In the genomic region with DNA sequence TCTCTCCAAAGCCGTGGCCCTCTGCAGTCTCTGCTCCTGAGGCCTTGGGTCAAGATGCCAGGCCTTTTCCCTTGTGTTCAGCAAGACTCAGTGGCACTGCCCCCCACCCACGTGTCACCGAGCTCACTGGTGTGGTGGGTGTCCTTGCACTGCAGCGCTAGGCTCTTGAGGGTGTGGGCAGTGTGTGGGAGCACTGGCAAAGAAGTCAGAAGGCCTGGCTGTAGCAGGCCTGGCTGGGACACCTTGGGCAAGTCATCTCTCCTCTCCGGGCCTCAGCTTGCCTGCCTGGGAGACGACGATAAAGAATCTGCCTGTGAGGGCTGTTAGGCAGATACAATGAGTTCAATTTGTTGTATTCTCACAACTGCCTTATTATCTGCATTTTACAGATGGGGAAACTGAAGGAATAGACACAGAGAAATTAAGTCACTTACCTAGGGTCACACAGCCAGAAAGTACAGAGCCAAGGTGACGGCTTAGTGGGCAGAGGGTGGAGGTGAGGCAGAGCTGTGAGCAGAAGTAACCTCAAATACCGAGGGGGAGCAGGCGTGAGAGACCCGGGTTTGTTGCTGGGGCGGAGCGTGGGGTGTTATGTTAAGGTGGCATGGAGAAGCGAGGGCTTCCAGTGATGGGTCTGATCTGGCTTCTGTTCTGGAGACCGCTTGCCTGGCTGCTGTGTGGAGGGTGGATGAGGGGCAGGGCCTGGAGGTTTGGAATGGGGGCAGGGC, we compare ENCODE assay signal across 1 cellular context.
TF ChIP-seq lines count a peak whose summit lies in the region.

No MANE protein-coding gene starts in this region.

TF ChIP-seq in HEK293, 187 proteins besides CTCF, POLR2A, EP300 and RAD21 (continued from another document):
- TF ChIP-seq, protein P1, sequence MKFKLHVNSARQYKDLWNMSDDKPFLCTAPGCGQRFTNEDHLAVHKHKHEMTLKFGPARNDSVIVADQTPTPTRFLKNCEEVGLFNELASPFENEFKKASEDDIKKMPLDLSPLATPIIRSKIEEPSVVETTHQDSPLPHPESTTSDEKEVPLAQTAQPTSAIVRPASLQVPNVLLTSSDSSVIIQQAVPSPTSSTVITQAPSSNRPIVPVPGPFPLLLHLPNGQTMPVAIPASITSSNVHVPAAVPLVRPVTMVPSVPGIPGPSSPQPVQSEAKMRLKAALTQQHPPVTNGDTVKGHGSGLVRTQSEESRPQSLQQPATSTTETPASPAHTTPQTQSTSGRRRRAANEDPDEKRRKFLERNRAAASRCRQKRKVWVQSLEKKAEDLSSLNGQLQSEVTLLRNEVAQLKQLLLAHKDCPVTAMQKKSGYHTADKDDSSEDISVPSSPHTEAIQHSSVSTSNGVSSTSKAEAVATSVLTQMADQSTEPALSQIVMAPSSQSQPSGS (tag by site-specific recombination; IDR thresholded peaks at IDR 0.05; ENCODE audit: low read depth) = no peak
- no peak for TF ChIP-seq ZNF544 (tag by site-specific recombination; IDR thresholded peaks at IDR 0.05)
- no peak for TF ChIP-seq BCL11A (tag by site-specific recombination; IDR thresholded peaks at IDR 0.05; ENCODE audit: low read depth)
- TF ChIP-seq MEIS1 (CRISPR knock-in tag; IDR thresholded peaks at IDR 0.05; ENCODE audit: borderline replicate concordance) = no peak
- TF ChIP-seq TCF7L2 (IDR thresholded peaks at IDR 0.05; ENCODE audit: borderline replicate concordance, low read depth, low read length) = no peak
- TF ChIP-seq ZNF239 (tag by site-specific recombination; IDR thresholded peaks at IDR 0.05) = no peak
- TF ChIP-seq ZNF221 (tag by site-specific recombination; IDR thresholded peaks at IDR 0.05; ENCODE audit: borderline replicate concordance) = no peak
